In genomic region chr6:156994215-156995076, GRCh38 we compare ENCODE assay signal across 12 cellular contexts.
DNase-seq lines count a peak whose midpoint lies in the region; ATAC-seq and TF ChIP-seq lines count a peak whose summit lies in the region.
"Had no signal": no experiment of that assay in that cellular context is flagged by ENCODE, and none has a peak within 500 bp of the region (broad histone marks: within the 10 kb centered on the region; RNA-seq: fewer than 3 reads in every experiment).

No MANE protein-coding gene starts in this region.

- H3K27ac ChIP-seq in Panc1 (ENCODE audit: low read length) (0 out of 2 replicates have a peak overlapping the region, but pooled peaks have one; percentile 25), right cardiac atrium (ENCODE audit: low read length) (no peak overlapping the region), gastrocnemius medialis (peak overlapping the region; percentile 60 to 80 (median 70)), Peyer's patch (no peak overlapping the region), PC-9 (no peak overlapping the region)
- H3K27ac ChIP-seq: upper lobe of left lung had no signal

- H3K9me3 ChIP-seq in Panc1 (ENCODE audit: control insufficient read depth, insufficient read depth, low read depth, low read length) (no peaks in the 10 kb centered on the region), right cardiac atrium (ENCODE audit: control insufficient read depth, low read length) (no peaks in the 10 kb centered on the region), gastrocnemius medialis (no peaks in the 10 kb centered on the region), Peyer's patch (no peaks in the 10 kb centered on the region), PC-9 (ENCODE audit: insufficient read depth, low read depth) (no peaks in the 10 kb centered on the region)
- H3K9me3 ChIP-seq: upper lobe of left lung had no signal

- POLR2A ChIA-PET in HEK293T (lab: Yijun Ruan, JAX) (no interaction called here), Panc1 (lab: Charles Lee) (no interaction called here), PC-9 (lab: Charles Lee; ENCODE audit: unreplicated experiment) (no interaction called here)

- intact Hi-C loops in Panc1 (cut with micrococcal nuclease; ENCODE audit: unreplicated experiment) (no loop called here), right cardiac atrium (cut with DNase I) (no loop called here), gastrocnemius medialis (cut with DNase I; ENCODE audit: low total_unique reads) (no loop called here), PC-9 (cut with micrococcal nuclease; ENCODE audit: unreplicated experiment) (no loop called here)

- no peak overlapping the region for H3K4me2 ChIP-seq in PC-9

- peaks cover 19% of the 10 kb centered on the region; the same call in 1 of the 2 replicates for H3K79me2 ChIP-seq in PC-9 (ENCODE audit: low read depth)

- H3K4me1 ChIP-seq in Panc1 (ENCODE audit: control insufficient read depth, insufficient read depth, low read length) (peaks cover 18% of the 10 kb centered on the region), right cardiac atrium (ENCODE audit: control insufficient read depth, insufficient read depth, low read length) (peaks cover 2% of the 10 kb centered on the region), gastrocnemius medialis (peaks cover 56 to 62% of the 10 kb centered on the region in 2 donors), Peyer's patch (peaks cover 0 to 11% (median 2%) of the 10 kb centered on the region in 4 donors), PC-9 (replicated peaks; ENCODE audit: insufficient read depth) (no peaks in the 10 kb centered on the region)

- WGBS in right cardiac atrium: 70% methylated on average over 13 of the region's 13 CpGs

- peaks cover 6% of the 10 kb centered on the region; the same call in 1 of the 2 replicates for H4K20me1 ChIP-seq in PC-9 (ENCODE audit: insufficient read depth)

- no peak for TF ChIP-seq POLR2A in gastrocnemius medialis (IDR thresholded peaks at IDR 0.05)
- no peak for TF ChIP-seq POLR2A in Peyer's patch (IDR thresholded peaks at IDR 0.05)

- CTCF ChIA-PET in HEK293T (lab: Yijun Ruan, JAX): no interaction called here
- CTCF ChIA-PET in Panc1 (lab: Charles Lee): no interaction called here
- CTCF ChIA-PET in PC-9 (lab: Charles Lee): no interaction called here

- DNase-seq in HEK293T (ENCODE audit: extremely low spot score) (peak; percentile 31), Panc1 (ENCODE audit: low read depth, low spot score) (no peak), right cardiac atrium (no peak), gastrocnemius medialis (peak; percentile 41 to 83), GM19238 (ENCODE audit: insufficient read length, low spot score) (no peak), Peyer's patch (no peak), PC-9 (no peak)
- DNase-seq: activated naive CD8-positive, alpha-beta T cell treated with anti-CD3 and anti-CD28 coated beads, Interleukin-2, amount 10 ng/mL, durations not matched to agents 7 days and 5 days; naive thymus-derived CD4-positive, alpha-beta T cell; NCI-H226; upper lobe of left lung had no signal

- H3K27me3 ChIP-seq in Panc1 (ENCODE audit: control insufficient read depth, insufficient read depth, low read length) (no peaks in the 10 kb centered on the region), right cardiac atrium (ENCODE audit: control insufficient read depth, insufficient read depth) (no peaks in the 10 kb centered on the region), gastrocnemius medialis (no peaks in the 10 kb centered on the region), Peyer's patch (no peaks in the 10 kb centered on the region), PC-9 (ENCODE audit: insufficient read depth, low read depth) (no peaks in the 10 kb centered on the region)
- H3K27me3 ChIP-seq: upper lobe of left lung had no signal

- H3K36me3 ChIP-seq in Panc1 (ENCODE audit: control insufficient read depth, insufficient read depth, low read length) (no peaks in the 10 kb centered on the region), gastrocnemius medialis (no peaks in the 10 kb centered on the region), Peyer's patch (no peaks in the 10 kb centered on the region), PC-9 (ENCODE audit: low read depth) (no peaks in the 10 kb centered on the region)
- H3K36me3 ChIP-seq: upper lobe of left lung had no signal

- H3K4me3 ChIP-seq in Panc1 (ENCODE audit: low read depth in 2 of 2, low read length in 2 of 2): no peak overlapping the region
- H3K4me3 ChIP-seq in right cardiac atrium (ENCODE audit: low read length): no peak overlapping the region
- peak overlapping the region in 1 of 4 donors; percentile 16 for H3K4me3 ChIP-seq in gastrocnemius medialis
- no peak overlapping the region for H3K4me3 ChIP-seq in Peyer's patch
- H3K4me3 ChIP-seq in PC-9: no peak overlapping the region
- H3K4me3 ChIP-seq: upper lobe of left lung had no signal

- no peak overlapping the region for H2AFZ ChIP-seq in PC-9

- no peaks in the 10 kb centered on the region for H3K9me2 ChIP-seq in PC-9 (ENCODE audit: insufficient read depth)

- no TSS peak for BruUV-seq in Panc1 (replicated peaks; lab: Mats Ljungman, UMichigan)
- no TSS peak for BruUV-seq in PC-9 (replicated peaks; lab: Mats Ljungman, UMichigan)

- in situ Hi-C loops in Panc1 (cut with HindIII; ENCODE audit: low pct_unique_long_range_greater_than_20kb, low sequenced_read_pairs): no loop called here
- in situ Hi-C loops in gastrocnemius medialis (cut with MboI; ENCODE audit: low sequenced_read_pairs in 4 of 4): no loop called here

- H3F3A ChIP-seq in PC-9 (ENCODE audit: insufficient read depth, low read depth): no peaks in the 10 kb centered on the region

- peak; percentile 56; the same call in 1 of the 2 replicates for ATAC-seq in Panc1
- peak; percentile 48 to 71 for ATAC-seq in right cardiac atrium
- peak; percentile 83 to 91 for ATAC-seq in gastrocnemius medialis
- ATAC-seq in HG02840 (IDR thresholded peaks at IDR 0.05; ENCODE audit: low FRiP score, unreplicated experiment): no peak
- ATAC-seq: naive thymus-derived CD4-positive, alpha-beta T cell had no signal

- TF ChIP-seq CTCF in Panc1 (IDR thresholded peaks at IDR 0.05) (no peak), gastrocnemius medialis (IDR thresholded peaks at IDR 0.05 in 4 of 5, conservative IDR thresholded peaks at IDR 0.05 in 1 of 5) (no peak), Peyer's patch (IDR thresholded peaks at IDR 0.05) (no peak), PC-9 (conservative IDR thresholded peaks at IDR 0.05) (no peak)

TF ChIP-seq in HEK293T, 16 proteins besides CTCF, POLR2A, EP300 and RAD21:
- no peak for TF ChIP-seq SUZ12 (IDR thresholded peaks at IDR 0.05)
- TF ChIP-seq, protein P1, sequence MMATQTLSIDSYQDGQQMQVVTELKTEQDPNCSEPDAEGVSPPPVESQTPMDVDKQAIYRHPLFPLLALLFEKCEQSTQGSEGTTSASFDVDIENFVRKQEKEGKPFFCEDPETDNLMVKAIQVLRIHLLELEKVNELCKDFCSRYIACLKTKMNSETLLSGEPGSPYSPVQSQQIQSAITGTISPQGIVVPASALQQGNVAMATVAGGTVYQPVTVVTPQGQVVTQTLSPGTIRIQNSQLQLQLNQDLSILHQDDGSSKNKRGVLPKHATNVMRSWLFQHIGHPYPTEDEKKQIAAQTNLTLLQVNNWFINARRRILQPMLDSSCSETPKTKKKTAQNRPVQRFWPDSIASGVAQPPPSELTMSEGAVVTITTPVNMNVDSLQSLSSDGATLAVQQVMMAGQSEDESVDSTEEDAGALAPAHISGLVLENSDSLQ (IDR thresholded peaks at IDR 0.05): no peak
- no peak for TF ChIP-seq TARDBP (IDR thresholded peaks at IDR 0.05)
- TF ChIP-seq FOXK2 (IDR thresholded peaks at IDR 0.05): no peak
- TF ChIP-seq HDGF (IDR thresholded peaks at IDR 0.05; ENCODE audit: borderline replicate concordance): no peak
- no peak for TF ChIP-seq ARNT (IDR thresholded peaks at IDR 0.05)
- TF ChIP-seq FOXA1 (IDR thresholded peaks at IDR 0.05): no peak
- no peak for TF ChIP-seq CTBP1 (IDR thresholded peaks at IDR 0.05; ENCODE audit: borderline replicate concordance)
TF ChIP-seq in HEK293T: peak in this region for 0.

Comparison
In these comparisons a context has a peak if more than half of its experiments do, and no peak if none do; other contexts are left out.
1. DNase-seq: peak in HEK293T (single experiment) and gastrocnemius medialis (2 of 2); none in Panc1 (single experiment), right cardiac atrium (0 of 3), GM19238 (single experiment), Peyer's patch (0 of 3) and PC-9 (0 of 2).
2. H3K27ac ChIP-seq: peak in Panc1 (single experiment) and gastrocnemius medialis (4 of 4); none in right cardiac atrium (single experiment), Peyer's patch (0 of 4) and PC-9 (single experiment).